2 cellular contexts compared by ENCODE assay signal in the genomic region with DNA sequence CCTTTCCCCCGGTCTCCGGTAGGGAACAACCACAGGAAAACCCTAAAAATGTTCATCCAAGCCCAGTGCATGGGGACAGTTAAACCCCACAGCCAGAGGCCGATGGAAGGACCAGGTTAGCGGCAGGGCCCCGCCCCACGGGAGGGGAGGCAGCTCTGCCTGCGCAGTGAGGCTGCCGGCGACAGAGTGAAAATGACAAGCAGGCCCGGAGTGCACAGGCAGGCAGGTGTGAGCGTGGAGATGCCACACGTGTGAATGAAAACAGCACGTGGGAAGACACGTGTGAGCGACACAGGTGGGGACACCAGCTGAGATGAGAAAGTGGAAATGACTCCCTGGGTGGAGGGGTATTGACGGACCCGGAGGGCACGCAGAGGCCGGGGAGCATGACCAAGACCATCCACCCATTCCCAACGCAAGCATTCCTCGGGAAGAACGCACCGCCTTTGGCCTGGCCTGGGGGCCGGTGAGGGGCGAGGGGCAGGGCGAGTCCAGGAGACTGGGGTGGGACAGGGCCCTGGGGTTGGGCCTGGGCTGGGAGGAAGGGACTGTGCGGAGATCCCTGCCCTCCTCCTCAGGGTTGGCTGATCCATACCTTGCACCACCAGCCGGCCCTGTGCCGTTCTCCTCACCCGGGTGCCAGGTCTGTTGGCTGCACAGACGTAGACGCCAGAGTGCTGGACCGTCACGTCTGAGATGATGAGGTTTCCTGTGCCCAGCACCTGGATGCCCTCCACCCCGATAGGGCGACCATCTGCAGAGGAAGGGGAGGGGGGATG.
TF ChIP-seq lines count a peak whose summit lies in the region.

No MANE protein-coding gene starts in this region.

TF ChIP-seq in K562, 482 proteins besides CTCF, POLR2A, EP300 and RAD21:
- TF ChIP-seq BHLHE40 (IDR thresholded peaks at IDR 0.05; ENCODE audit: low read length) (0 out of 2 replicates have a peak, but pooled peaks have one; percentile 12), NRF1 (conservative IDR thresholded peaks at IDR 0.05 in 1 of 2, IDR thresholded peaks at IDR 0.05 in 1 of 2) (peak; percentile 53 to 67), SETDB1 (IDR thresholded peaks at IDR 0.05; ENCODE audit: low read length) (no peak), CHD4 (IDR thresholded peaks at IDR 0.05; ENCODE audit: insufficient read depth, insufficient replicate concordance, low read depth, low read length, poor library complexity, severe bottlenecking) (no peak), ZBTB7A (IDR thresholded peaks at IDR 0.05; ENCODE audit: borderline replicate concordance, control insufficient read depth, low read depth, low read length) (no peak), MECOM (CRISPR knock-in tag; IDR thresholded peaks at IDR 0.05) (no peak), HMG20A (CRISPR knock-in tag; conservative IDR thresholded peaks at IDR 0.05) (no peak), ASH1L (IDR thresholded peaks at IDR 0.05; ENCODE audit: borderline replicate concordance, low read depth, partially characterized antibody) (no peak), SREBF2 (CRISPR knock-in tag; IDR thresholded peaks at IDR 0.05) (no peak), HOXB6 (CRISPR knock-in tag; IDR thresholded peaks at IDR 0.05; ENCODE audit: borderline replicate concordance) (no peak)
- TF ChIP-seq, protein P1, sequence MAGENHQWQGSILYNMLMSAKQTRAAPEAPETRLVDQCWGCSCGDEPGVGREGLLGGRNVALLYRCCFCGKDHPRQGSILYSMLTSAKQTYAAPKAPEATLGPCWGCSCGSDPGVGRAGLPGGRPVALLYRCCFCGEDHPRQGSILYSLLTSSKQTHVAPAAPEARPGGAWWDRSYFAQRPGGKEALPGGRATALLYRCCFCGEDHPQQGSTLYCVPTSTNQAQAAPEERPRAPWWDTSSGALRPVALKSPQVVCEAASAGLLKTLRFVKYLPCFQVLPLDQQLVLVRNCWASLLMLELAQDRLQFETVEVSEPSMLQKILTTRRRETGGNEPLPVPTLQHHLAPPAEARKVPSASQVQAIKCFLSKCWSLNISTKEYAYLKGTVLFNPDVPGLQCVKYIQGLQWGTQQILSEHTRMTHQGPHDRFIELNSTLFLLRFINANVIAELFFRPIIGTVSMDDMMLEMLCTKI (IDR thresholded peaks at IDR 0.05; ENCODE audit: partially characterized antibody), result no peak
- TF ChIP-seq, protein P2, sequence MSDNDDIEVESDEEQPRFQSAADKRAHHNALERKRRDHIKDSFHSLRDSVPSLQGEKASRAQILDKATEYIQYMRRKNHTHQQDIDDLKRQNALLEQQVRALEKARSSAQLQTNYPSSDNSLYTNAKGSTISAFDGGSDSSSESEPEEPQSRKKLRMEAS (CRISPR knock-in tag; IDR thresholded peaks at IDR 0.05), result peak; percentile 33; the same call in 1 of the 2 replicates
TF ChIP-seq in K562: peak in this region for 3.

TF ChIP-seq in neural cell, 6 proteins besides CTCF, POLR2A, EP300 and RAD21:
- TF ChIP-seq EZH2 (IDR thresholded peaks at IDR 0.05; ENCODE audit: borderline replicate concordance, insufficient read depth, low read length, poor library complexity, severe bottlenecking) (no peak), POLR2AphosphoS5 (IDR thresholded peaks at IDR 0.05) (no peak), TAF1 (IDR thresholded peaks at IDR 0.05; ENCODE audit: low read depth) (no peak), MXI1 (conservative IDR thresholded peaks at IDR 0.05; ENCODE audit: poor library complexity, severe bottlenecking) (no peak), SMC3 (conservative IDR thresholded peaks at IDR 0.05; ENCODE audit: poor library complexity) (no peak)
- TF ChIP-seq, protein P3, sequence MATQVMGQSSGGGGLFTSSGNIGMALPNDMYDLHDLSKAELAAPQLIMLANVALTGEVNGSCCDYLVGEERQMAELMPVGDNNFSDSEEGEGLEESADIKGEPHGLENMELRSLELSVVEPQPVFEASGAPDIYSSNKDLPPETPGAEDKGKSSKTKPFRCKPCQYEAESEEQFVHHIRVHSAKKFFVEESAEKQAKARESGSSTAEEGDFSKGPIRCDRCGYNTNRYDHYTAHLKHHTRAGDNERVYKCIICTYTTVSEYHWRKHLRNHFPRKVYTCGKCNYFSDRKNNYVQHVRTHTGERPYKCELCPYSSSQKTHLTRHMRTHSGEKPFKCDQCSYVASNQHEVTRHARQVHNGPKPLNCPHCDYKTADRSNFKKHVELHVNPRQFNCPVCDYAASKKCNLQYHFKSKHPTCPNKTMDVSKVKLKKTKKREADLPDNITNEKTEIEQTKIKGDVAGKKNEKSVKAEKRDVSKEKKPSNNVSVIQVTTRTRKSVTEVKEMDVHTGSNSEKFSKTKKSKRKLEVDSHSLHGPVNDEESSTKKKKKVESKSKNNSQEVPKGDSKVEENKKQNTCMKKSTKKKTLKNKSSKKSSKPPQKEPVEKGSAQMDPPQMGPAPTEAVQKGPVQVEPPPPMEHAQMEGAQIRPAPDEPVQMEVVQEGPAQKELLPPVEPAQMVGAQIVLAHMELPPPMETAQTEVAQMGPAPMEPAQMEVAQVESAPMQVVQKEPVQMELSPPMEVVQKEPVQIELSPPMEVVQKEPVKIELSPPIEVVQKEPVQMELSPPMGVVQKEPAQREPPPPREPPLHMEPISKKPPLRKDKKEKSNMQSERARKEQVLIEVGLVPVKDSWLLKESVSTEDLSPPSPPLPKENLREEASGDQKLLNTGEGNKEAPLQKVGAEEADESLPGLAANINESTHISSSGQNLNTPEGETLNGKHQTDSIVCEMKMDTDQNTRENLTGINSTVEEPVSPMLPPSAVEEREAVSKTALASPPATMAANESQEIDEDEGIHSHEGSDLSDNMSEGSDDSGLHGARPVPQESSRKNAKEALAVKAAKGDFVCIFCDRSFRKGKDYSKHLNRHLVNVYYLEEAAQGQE (IDR thresholded peaks at IDR 0.05; ENCODE audit: borderline replicate concordance), result no peak
